ENCODE assay signal across 8 cellular contexts in genomic region chr2:9251154-9252001, GRCh38. TPM values are rescaled to one million over a fixed set of nuclear protein-coding genes. Genes with fewer than 3 reads are reported as not detected.
A peak's percentile ranks its signal among the peaks of the same experiment; 100 is the strongest.
DNase-seq lines count a peak whose midpoint lies in the region; ATAC-seq and TF ChIP-seq lines count a peak whose summit lies in the region.

No MANE protein-coding gene starts in this region.

- H3K27ac Mint-ChIP-seq in glutamatergic neuron (ENCODE audit: unreplicated experiment), result peak overlapping the region; percentile 96

- peaks cover 65% of the 10 kb centered on the region for H3K4me1 Mint-ChIP-seq in glutamatergic neuron (ENCODE audit: low read depth, unreplicated experiment)

- TF ChIP-seq CTCF in glutamatergic neuron (IDR thresholded peaks at IDR 0.05; ENCODE audit: partially characterized antibody, unreplicated experiment), result no peak
- TF ChIP-seq CTCF in gastrocnemius medialis (IDR thresholded peaks at IDR 0.05 in 4 of 5, conservative IDR thresholded peaks at IDR 0.05 in 1 of 5), result no peak

- H3K9me3 ChIP-seq in adipocyte (ENCODE audit: control insufficient read depth, low read length) (no peaks in the 10 kb centered on the region), gastrocnemius medialis (no peaks in the 10 kb centered on the region)

- in situ Hi-C loops in G401 (cut with HindIII; ENCODE audit: low sequenced_read_pairs) (no loop called here), gastrocnemius medialis (cut with MboI; ENCODE audit: low sequenced_read_pairs in 4 of 4) (no loop called here), KBM-7 (cut with MboI; ENCODE audit: low pct_unique_long_range_greater_than_20kb, low sequenced_read_pairs) (no loop called here)

- H3K36me3 Mint-ChIP-seq in glutamatergic neuron (ENCODE audit: unreplicated experiment), result no peaks in the 10 kb centered on the region

- H3K9me3 Mint-ChIP-seq in glutamatergic neuron (ENCODE audit: unreplicated experiment), result peaks cover 17% of the 10 kb centered on the region

- H3K27me3 ChIP-seq in adipocyte (replicated peaks; ENCODE audit: control insufficient read depth, insufficient read depth, low read length) (no peaks in the 10 kb centered on the region), gastrocnemius medialis (no peaks in the 10 kb centered on the region)

- H3K27ac ChIP-seq in gastrocnemius medialis, result peak overlapping the region; percentile 33 to 70 (median 56)

- peak; percentile 73 for DNase-seq in G401 (ENCODE audit: low spot score)
- DNase-seq in adipocyte (ENCODE audit: low read depth), result peak; percentile 84
- DNase-seq in glutamatergic neuron, result no peak
- peak in 1 of 2 donors; percentile 58 for DNase-seq in gastrocnemius medialis
- DNase-seq in KBM-7, result no peak
- DNase-seq in OCI-M1 (lab: John Stamatoyannopoulos, UW), result no peak

- peak overlapping the region; percentile 25 for H3K4me3 ChIP-seq in adipocyte (ENCODE audit: low read length)
- no peak overlapping the region for H3K4me3 ChIP-seq in gastrocnemius medialis

- ATAC-seq in gastrocnemius medialis (peak; percentile 53 to 71), GM19455 (IDR thresholded peaks at IDR 0.05; ENCODE audit: unreplicated experiment) (no peak), HG02981 (IDR thresholded peaks at IDR 0.05; ENCODE audit: unreplicated experiment) (no peak)

- peak overlapping the region; percentile 77 for H3K4me3 Mint-ChIP-seq in glutamatergic neuron (ENCODE audit: unreplicated experiment)

- H3K36me3 ChIP-seq in adipocyte (ENCODE audit: control insufficient read depth, insufficient read depth, low read length, severe bottlenecking) (no peaks in the 10 kb centered on the region), gastrocnemius medialis (no peaks in the 10 kb centered on the region)

- H3K27me3 Mint-ChIP-seq in glutamatergic neuron (ENCODE audit: unreplicated experiment), result peaks cover 12% of the 10 kb centered on the region

- peaks cover 56% of the 10 kb centered on the region for H3K4me1 ChIP-seq in adipocyte (ENCODE audit: control insufficient read depth, insufficient read depth, low read length)
- H3K4me1 ChIP-seq in gastrocnemius medialis, result peaks cover 17 to 24% of the 10 kb centered on the region in 2 donors

- H3K9ac ChIP-seq in adipocyte (ENCODE audit: low read length), result peak overlapping the region; percentile 44

- TF ChIP-seq POLR2A in gastrocnemius medialis (IDR thresholded peaks at IDR 0.05), result no peak

- intact Hi-C loops in gastrocnemius medialis (cut with DNase I; ENCODE audit: low total_unique reads), result no loop called here

RNA-seq across cellular contexts. Expression of gene ASAP2, which starts 44.8 kb away (rescaled TPM):
- 5.5 and 7.1 TPM in 2 replicates for total RNA-seq in G401 (2014; rRNA removed; shearing (Covaris generic))
- total RNA-seq in glutamatergic neuron (ENCODE audit: unreplicated experiment), result 49.6 TPM
- 1 to 10 TPM; 1.9 to 4.0 (median 3.4) TPM for total RNA-seq in gastrocnemius medialis

Comparison
In these comparisons a context has a peak if more than half of its experiments do, and no peak if none do; other contexts are left out.
1. DNase-seq: peak in G401 (single experiment) and adipocyte (single experiment); none in glutamatergic neuron (single experiment), KBM-7 (single experiment) and OCI-M1 (single experiment).
2. ATAC-seq: peak in gastrocnemius medialis (2 of 2); none in GM19455 (single experiment) and HG02981 (single experiment).